ENCODE assay signal across 1 cellular context in genomic region chr7:22952306-22953011, GRCh38.
A peak's percentile ranks its signal among the peaks of the same experiment; 100 is the strongest.
TF ChIP-seq lines count a peak whose summit lies in the region.

No MANE protein-coding gene starts in this region.

TF ChIP-seq in K562, 482 proteins besides CTCF, POLR2A, EP300 and RAD21 (continued from another document):
- TF ChIP-seq MGA (IDR thresholded peaks at IDR 0.05) (no peak), CBFA2T3 (IDR thresholded peaks at IDR 0.05) (peak; percentile 46; the same call in 1 of the 2 replicates), ARNT (IDR thresholded peaks at IDR 0.05) (no peak), ATF2 (CRISPR knock-in tag; IDR thresholded peaks at IDR 0.05) (no peak), PHF20 (IDR thresholded peaks at IDR 0.05; ENCODE audit: partially characterized antibody) (no peak), TAL1 (IDR thresholded peaks at IDR 0.05) (peak; percentile 19; the same call in 1 of the 2 replicates), TCF3 (CRISPR knock-in tag; IDR thresholded peaks at IDR 0.05) (peak; percentile 46; the same call in 1 of the 2 replicates)
TF ChIP-seq in K562: peak in this region for 3.
